ENCODE assay signal across 21 cellular contexts in the genomic region with DNA sequence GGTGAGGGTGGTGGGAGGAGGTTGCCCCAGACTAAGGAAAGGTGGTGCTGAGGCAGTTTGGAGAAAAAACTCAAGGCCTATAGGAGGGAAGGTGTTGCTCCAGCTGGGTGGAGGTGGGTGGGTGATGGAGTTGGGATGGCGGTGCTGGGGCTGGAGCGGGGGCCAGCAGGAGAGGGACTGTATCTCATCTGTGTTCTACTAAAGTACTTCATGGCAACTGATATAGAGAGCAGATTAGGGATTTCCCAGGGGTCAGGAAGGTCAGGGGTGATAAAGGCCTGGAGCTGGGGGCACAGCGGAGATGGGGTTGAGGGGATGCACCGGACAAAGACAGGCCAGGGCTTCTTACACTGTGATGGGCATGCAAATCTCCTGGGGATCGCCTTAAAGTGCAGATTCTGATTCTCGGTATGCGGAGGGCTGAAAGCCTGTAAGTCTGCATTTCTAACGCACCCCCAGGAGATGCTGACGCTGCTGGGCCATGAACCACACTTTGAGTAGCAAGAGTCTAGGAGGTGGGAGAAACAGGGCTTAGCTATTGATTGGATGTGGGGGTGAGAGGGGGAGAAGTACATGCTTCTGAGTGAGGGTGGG. TPM values are rescaled to one million over a fixed set of nuclear protein-coding genes. Genes with fewer than 3 reads are reported as not detected.
"Had no signal": no experiment of that assay in that cellular context is flagged by ENCODE, and none has a peak within 500 bp of the region (broad histone marks: within the 10 kb centered on the region; RNA-seq: fewer than 3 reads in every experiment).

No MANE protein-coding gene starts in this region.

- H3K9me3 ChIP-seq: esophagus muscularis mucosa, ovary, suprapubic skin, transverse colon, vagina had no signal

- DNase-seq: activated CD4-positive, alpha-beta T cell treated with anti-CD3 and anti-CD28 coated beads for 48 hours; activated CD4-positive, CD25-positive, alpha-beta regulatory T cell; activated CD8-positive, alpha-beta memory T cell treated with anti-CD3 and anti-CD28 coated beads, Interleukin-2, amount 50 U/mL, for 48 hours; activated gamma-delta T cell; activated T-cell treated with anti-CD3 and anti-CD28 coated beads, Interleukin-2, amount 50 U/mL, for 48 hours; dermis blood vessel endothelial cell; effector memory CD4-positive, alpha-beta T cell; midbrain; stimulated activated CD4-positive, alpha-beta T cell treated with anti-CD3 and anti-CD28 coated beads, Interleukin-12 subunit alpha, Interleukin-12 subunit beta, amount 100 ng/mL, for 4 hours; stimulated activated CD4-positive, alpha-beta T cell treated with anti-CD3 and anti-CD28 coated beads, Interleukin-1b, Interleukin-23, amount 100 ng/mL, for 48 hours; stimulated activated naive CD8-positive, alpha-beta T cell treated with anti-CD3 and anti-CD28 coated beads, Interleukin-15, Interleukin-2, amounts not matched to agents 100 U/mL and 50 U/mL, for 24 hours; T1000; transverse colon had no signal

- H3K27me3 ChIP-seq: ovary, vagina had no signal

- H3K4me3 ChIP-seq: esophagus muscularis mucosa, ovary, suprapubic skin, transverse colon, vagina had no signal

- H3K27ac Mint-ChIP-seq: activated naive CD8-positive, alpha-beta T cell had no signal

- H3K4me3 Mint-ChIP-seq: activated naive CD8-positive, alpha-beta T cell had no signal

- H3K27ac ChIP-seq: esophagus muscularis mucosa, ovary, suprapubic skin, transverse colon, vagina had no signal

- H3K36me3 ChIP-seq: esophagus muscularis mucosa, ovary, suprapubic skin, transverse colon, vagina had no signal

- H3K36me3 Mint-ChIP-seq: activated naive CD8-positive, alpha-beta T cell had no signal

- ATAC-seq: stimulated activated naive CD8-positive, alpha-beta T cell treated with anti-CD3 and anti-CD28 coated beads, Interleukin-15, Interleukin-2, amounts not matched to agents 100 U/mL and 50 U/mL, for 24 hours had no signal

RNA-seq across cellular contexts. Expression of gene KLHL40, which starts 4.2 kb away (rescaled TPM):
- total RNA-seq: endothelial cell of umbilical vein; lung microvascular endothelial cell; ovary; suprapubic skin; T-helper 1 cell treated with Interleukin-12 subunit alpha and Interleukin-12 subunit beta and Interleukin-4 antibody, amounts not matched to agents 30 ng/mL and 1 ng/mL, for 36 hours; vagina had no signal
- polyA plus RNA-seq: endothelial cell of umbilical vein, ovary had no signal

RNA-seq across cellular contexts. Expression of gene HHATL, which starts 13.1 kb away (rescaled TPM):
- total RNA-seq: dermis blood vessel endothelial cell; endothelial cell of umbilical vein; lung microvascular endothelial cell; T-helper 1 cell treated with Interleukin-12 subunit alpha and Interleukin-12 subunit beta and Interleukin-4 antibody, amounts not matched to agents 30 ng/mL and 1 ng/mL, for 36 hours; vagina had no signal
- polyA plus RNA-seq: endothelial cell of umbilical vein had no signal
